ENCODE assay signal across 1 cellular context in genomic region chr19:7522072-7522922, GRCh38.
TF ChIP-seq lines count a peak whose summit lies in the region.

MCOLN1 (plus strand) TSS chr19:7522624; CDS start chr19:7522751, 127 bp downstream.

TF ChIP-seq in K562, 482 proteins besides CTCF, POLR2A, EP300 and RAD21 (continued from another document and continues in another):
- TF ChIP-seq SMARCA5 (IDR thresholded peaks at IDR 0.05) (peak; percentile 20; the same call in 1 of the 2 replicates), SRSF3 (IDR thresholded peaks at IDR 0.05; ENCODE audit: insufficient read depth, low read length) (no peak), HNRNPL (IDR thresholded peaks at IDR 0.05; ENCODE audit: low read depth, low read length) (peak; percentile 60; the same call in 1 of the 2 replicates), ATF4 (CRISPR knock-in tag; IDR thresholded peaks at IDR 0.05) (no peak; the same call in 1 of the 2 replicates), ZNF639 (CRISPR knock-in tag; conservative IDR thresholded peaks at IDR 0.05 in 1 of 2, IDR thresholded peaks at IDR 0.05 in 1 of 2) (no peak), AFF4 (CRISPR knock-in tag; IDR thresholded peaks at IDR 0.05) (no peak; the same call in none of the 2 replicates), RCOR1 (IDR thresholded peaks at IDR 0.05; ENCODE audit: borderline replicate concordance in 1 of 2, low read depth in 2 of 2, low read length in 2 of 2) (peak in 1 of 2 experiments; percentile 55; a peak in 1 of 4 replicates), ZNF780A (CRISPR knock-in tag; IDR thresholded peaks at IDR 0.05) (no peak), E4F1 (CRISPR knock-in tag; IDR thresholded peaks at IDR 0.05; ENCODE audit: borderline replicate concordance) (no peak), PPARD (CRISPR knock-in tag; IDR thresholded peaks at IDR 0.05) (no peak), ELF1 (tag; IDR thresholded peaks at IDR 0.05) (peak; percentile 55; the same call in 1 of the 2 replicates), NCOR1 (IDR thresholded peaks at IDR 0.05) (peak; percentile 26; the same call in 1 of the 2 replicates), RBM25 (IDR thresholded peaks at IDR 0.05; ENCODE audit: low read depth, low read length, severe bottlenecking) (no peak), DMBX1 (CRISPR knock-in tag; IDR thresholded peaks at IDR 0.05; ENCODE audit: borderline replicate concordance) (no peak), ZKSCAN3 (CRISPR knock-in tag; IDR thresholded peaks at IDR 0.05) (no peak), ETS2 (tag; IDR thresholded peaks at IDR 0.05; ENCODE audit: borderline replicate concordance, poor library complexity, severe bottlenecking) (no peak), HNRNPLL (IDR thresholded peaks at IDR 0.05; ENCODE audit: low read depth, low read length, poor library complexity, severe bottlenecking) (no peak), POU5F1 (IDR thresholded peaks at IDR 0.05; ENCODE audit: borderline replicate concordance, low read depth, low read length, partially characterized antibody) (no peak), ZNF239 (CRISPR knock-in tag; IDR thresholded peaks at IDR 0.05) (no peak; the same call in 1 of the 2 replicates), WHSC1 (IDR thresholded peaks at IDR 0.05; ENCODE audit: low read length) (no peak), ATF2 (CRISPR knock-in tag; IDR thresholded peaks at IDR 0.05) (no peak), ELK3 (CRISPR knock-in tag; IDR thresholded peaks at IDR 0.05) (no peak), HNRNPUL1 (IDR thresholded peaks at IDR 0.05; ENCODE audit: low read length) (no peak), NCOA6 (IDR thresholded peaks at IDR 0.05) (no peak), CBFA2T2 (conservative IDR thresholded peaks at IDR 0.05) (peak; percentile 100), IRF2 (CRISPR knock-in tag; IDR thresholded peaks at IDR 0.05) (no peak), HBP1 (CRISPR knock-in tag; IDR thresholded peaks at IDR 0.05) (no peak), RUNX1 (IDR thresholded peaks at IDR 0.05; ENCODE audit: low read depth) (no peak), ZNF217 (CRISPR knock-in tag; IDR thresholded peaks at IDR 0.05) (no peak), MCM7 (IDR thresholded peaks at IDR 0.05) (no peak), ZNF232 (CRISPR knock-in tag; IDR thresholded peaks at IDR 0.05) (no peak), HDAC3 (IDR thresholded peaks at IDR 0.05; ENCODE audit: borderline replicate concordance, partially characterized antibody) (no peak), ZFPM2 (CRISPR knock-in tag; IDR thresholded peaks at IDR 0.05) (no peak), DACH1 (IDR thresholded peaks at IDR 0.05; ENCODE audit: partially characterized antibody) (peak; percentile 93), FOXK1 (CRISPR knock-in tag; IDR thresholded peaks at IDR 0.05; ENCODE audit: borderline replicate concordance) (no peak; the same call in 1 of the 2 replicates), NR2C1 (IDR thresholded peaks at IDR 0.05) (peak; percentile 71; the same call in 1 of the 2 replicates), NR2C1 (tag; IDR thresholded peaks at IDR 0.05) (peak; percentile 59; the same call in 1 of the 2 replicates), ZSCAN29 (IDR thresholded peaks at IDR 0.05) (no peak), PHB (CRISPR knock-in tag; IDR thresholded peaks at IDR 0.05) (0 out of 2 replicates have a peak, but pooled peaks have one; percentile 76), MBD2 (IDR thresholded peaks at IDR 0.05; ENCODE audit: borderline replicate concordance, low read depth) (no peak), AFF1 (IDR thresholded peaks at IDR 0.05; ENCODE audit: low read depth in 1 of 2, partially characterized antibody in 2 of 2) (peak in 1 of 2 experiments; percentile 56), UBTF (IDR thresholded peaks at IDR 0.05; ENCODE audit: borderline replicate concordance in 1 of 2, low read depth in 2 of 2, low read length in 2 of 2) (no peak)
